Comparison of ENCODE assay signal across 21 cellular contexts in the genomic region with DNA sequence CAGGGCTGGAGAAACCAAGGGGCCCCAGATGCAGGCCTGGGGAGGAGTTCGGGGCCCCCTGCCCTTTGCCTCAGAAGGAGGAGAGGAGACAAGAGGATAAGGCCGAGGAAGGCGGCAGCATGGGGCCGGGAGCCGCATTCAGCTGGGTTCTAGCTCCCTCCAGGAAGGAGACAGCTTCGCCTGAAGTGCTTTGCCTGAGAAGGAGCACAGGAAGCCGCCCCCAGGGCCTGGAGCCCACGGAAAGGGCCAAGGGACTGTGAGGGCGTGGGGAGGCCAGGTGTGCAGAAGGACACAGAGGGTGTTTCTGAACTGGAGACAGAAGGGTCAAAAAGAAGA.
"Had no signal": no experiment of that assay in that cellular context is flagged by ENCODE, and none has a peak within 500 bp of the region (broad histone marks: within the 10 kb centered on the region; RNA-seq: fewer than 3 reads in every experiment).

No MANE protein-coding gene starts in this region.

- H3K4me3 ChIP-seq: heart left ventricle, psoas muscle, spleen, tibial nerve had no signal

- H3K36me3 Mint-ChIP-seq: activated naive CD8-positive, alpha-beta T cell treated with anti-CD3 and anti-CD28 coated beads, Interleukin-2, amount 10 ng/mL, durations not matched to agents 7 days and 5 days had no signal

- H3K27me3 Mint-ChIP-seq: activated naive CD8-positive, alpha-beta T cell treated with anti-CD3 and anti-CD28 coated beads, Interleukin-2, amount 10 ng/mL, durations not matched to agents 7 days and 5 days; naive B cell had no signal

- H3K79me2 ChIP-seq: parathyroid adenoma had no signal

- H3K9ac ChIP-seq: parathyroid adenoma had no signal

- H3K9me3 ChIP-seq: psoas muscle had no signal

- H3K4me3 Mint-ChIP-seq: activated naive CD8-positive, alpha-beta T cell treated with anti-CD3 and anti-CD28 coated beads, Interleukin-2, amount 10 ng/mL, durations not matched to agents 7 days and 5 days; endodermal cell; mesothelial cell of epicardium; naive B cell; nephron progenitor cell had no signal

- FAIRE-seq: astrocyte, TTC549 had no signal

- H3K27ac Mint-ChIP-seq: activated naive CD8-positive, alpha-beta T cell treated with anti-CD3 and anti-CD28 coated beads, Interleukin-2, amount 10 ng/mL, durations not matched to agents 7 days and 5 days; activated T-helper 2 cell treated with anti-CD3 and anti-CD28 coated beads, Interferon-gamma antibody, Interleukin-2, Interleukin-4, amounts not matched to agents 10 μg/mL and 5 μg/mL and 100 μg/mL, durations not matched to agents 14 hours and 24 hours and 36 hours; nephron progenitor cell had no signal

- H3K4me1 ChIP-seq: foreskin keratinocyte, parathyroid adenoma, psoas muscle, tibial nerve had no signal

- H3K4me1 Mint-ChIP-seq: activated naive CD8-positive, alpha-beta T cell treated with anti-CD3 and anti-CD28 coated beads, Interleukin-2, amount 10 ng/mL, durations not matched to agents 7 days and 5 days; endodermal cell; mesothelial cell of epicardium; nephron progenitor cell had no signal

- H3K27ac ChIP-seq: brain microvascular endothelial cell, foreskin keratinocyte, heart left ventricle, parathyroid adenoma, psoas muscle, spleen, tibial nerve, VCaP had no signal

- H3K27me3 ChIP-seq: brain microvascular endothelial cell, foreskin keratinocyte, heart left ventricle, spleen, tibial nerve had no signal

- H2AFZ ChIP-seq: parathyroid adenoma had no signal

- DNase-seq: activated CD4-positive, alpha-beta T cell treated with anti-CD3 and anti-CD28 coated beads for 48 hours; activated naive CD4-positive, alpha-beta T cell; activated naive CD8-positive, alpha-beta T cell treated with anti-CD3 and anti-CD28 coated beads, Interleukin-2, amount 10 ng/mL, durations not matched to agents 7 days and 5 days; amniotic stem cell; brain microvascular endothelial cell; endodermal cell; foreskin keratinocyte; heart left ventricle; naive B cell; nephron progenitor cell; occipital lobe; psoas muscle; spleen; stimulated activated naive CD4-positive, alpha-beta T cell treated with Interleukin-2 at 50 U/mL for 16 hours had no signal
